Comparison of ENCODE assay signal across 1 cellular context in genomic region chr9:36575411-36575882, GRCh38.
TF ChIP-seq lines count a peak whose summit lies in the region.

No MANE protein-coding gene starts in this region.

TF ChIP-seq in HEK293, 187 proteins besides CTCF, POLR2A, EP300 and RAD21 (continued from another document):
- TF ChIP-seq ZNF362 (tag by site-specific recombination; IDR thresholded peaks at IDR 0.05) (0 out of 2 replicates have a peak, but pooled peaks have one; percentile 44), ZNF223 (tag by site-specific recombination; IDR thresholded peaks at IDR 0.05) (no peak), PRDM4 (tag by site-specific recombination; IDR thresholded peaks at IDR 0.05) (peak; percentile 31; the same call in 1 of the 2 replicates), ZBTB10 (tag by site-specific recombination; IDR thresholded peaks at IDR 0.05) (no peak), ZNF777 (tag by site-specific recombination; IDR thresholded peaks at IDR 0.05; ENCODE audit: borderline replicate concordance) (no peak), ZNF10 (tag by site-specific recombination; IDR thresholded peaks at IDR 0.05) (peak; percentile 62; the same call in 1 of the 2 replicates), ZNF501 (tag by site-specific recombination; IDR thresholded peaks at IDR 0.05) (no peak), ZNF571 (tag by site-specific recombination; IDR thresholded peaks at IDR 0.05) (no peak), ZNF664 (tag by site-specific recombination; IDR thresholded peaks at IDR 0.05) (no peak), EGR2 (tag by site-specific recombination; IDR thresholded peaks at IDR 0.05; ENCODE audit: low read depth) (no peak), ZNF518A (tag by site-specific recombination; conservative IDR thresholded peaks at IDR 0.05; ENCODE audit: low read depth) (no peak), ZNF544 (tag by site-specific recombination; IDR thresholded peaks at IDR 0.05) (no peak), ZNF843 (tag by site-specific recombination; IDR thresholded peaks at IDR 0.05) (peak; percentile 55; the same call in 1 of the 2 replicates), GLI4 (tag by site-specific recombination; IDR thresholded peaks at IDR 0.05) (no peak), ATF2 (tag by site-specific recombination; IDR thresholded peaks at IDR 0.05; ENCODE audit: low read depth) (peak; percentile 63), ZNF398 (tag by site-specific recombination; IDR thresholded peaks at IDR 0.05) (no peak), ZNF248 (tag by site-specific recombination; IDR thresholded peaks at IDR 0.05) (no peak), ZNF274 (IDR thresholded peaks at IDR 0.05; ENCODE audit: low read length) (no peak), ZNF274 (tag by site-specific recombination; IDR thresholded peaks at IDR 0.05; ENCODE audit: borderline replicate concordance) (no peak), ZNF354C (tag by site-specific recombination; IDR thresholded peaks at IDR 0.05; ENCODE audit: borderline replicate concordance, low read depth) (no peak), PBX3 (CRISPR knock-in tag; IDR thresholded peaks at IDR 0.05) (no peak), ZNF791 (tag by site-specific recombination; IDR thresholded peaks at IDR 0.05) (no peak)
